In the genomic region with DNA sequence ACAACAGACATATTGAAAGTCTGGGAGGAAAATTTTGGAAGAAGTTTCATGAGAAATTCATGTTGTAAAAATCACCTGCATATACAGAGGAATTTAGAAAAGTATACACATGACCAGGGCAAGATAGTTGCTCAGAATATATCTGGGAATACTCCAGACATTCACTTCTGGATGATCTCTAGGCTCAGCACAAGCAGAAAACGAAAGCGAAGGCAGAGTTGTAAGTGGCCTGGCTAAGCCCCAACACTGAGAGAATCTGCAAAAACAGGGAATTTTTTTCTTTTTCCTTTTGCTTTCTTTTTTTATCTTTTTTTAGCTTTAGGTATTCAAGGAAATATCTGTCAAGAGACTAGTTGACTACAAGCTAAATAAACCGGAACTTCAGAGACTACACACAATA, we compare ENCODE assay signal across 24 cellular contexts.
"Had no signal": no experiment of that assay in that cellular context is flagged by ENCODE, and none has a peak within 500 bp of the region (broad histone marks: within the 10 kb centered on the region; RNA-seq: fewer than 3 reads in every experiment).

No MANE protein-coding gene starts in this region.

- ATAC-seq: gastrocnemius medialis; left ventricle myocardium superior; lower lobe of right lung; mucosa of descending colon; naive thymus-derived CD4-positive, alpha-beta T cell; psoas muscle; right cardiac atrium; stimulated activated memory B cell treated with anti-CD40 and anti-IgM and Interleukin-4, amounts not matched to agents 10 μg/mL and 1 μg/mL and 100 μg/mL, for 72 hours; stimulated activated naive CD8-positive, alpha-beta T cell treated with anti-CD3 and anti-CD28 coated beads, Interleukin-15, Interleukin-2, amounts not matched to agents 100 U/mL and 50 U/mL, for 24 hours had no signal

- H3K4me1 ChIP-seq: gastrocnemius medialis, lower lobe of right lung, psoas muscle, sigmoid colon, spleen, testis, tibial artery had no signal

- H3K36me3 Mint-ChIP-seq: naive thymus-derived CD4-positive, alpha-beta T cell; stimulated activated memory B cell treated with anti-CD40 and anti-IgM and Interleukin-4, amounts not matched to agents 10 μg/mL and 1 μg/mL and 100 μg/mL, for 72 hours; type B pancreatic cell had no signal

- H3K36me3 ChIP-seq: gastrocnemius medialis, lower lobe of right lung, sigmoid colon, spleen, tibial artery had no signal

- H3K27ac Mint-ChIP-seq: naive thymus-derived CD4-positive, alpha-beta T cell; nephron progenitor cell; stimulated activated memory B cell treated with anti-CD40 and anti-IgM and Interleukin-4, amounts not matched to agents 10 μg/mL and 1 μg/mL and 100 μg/mL, for 72 hours; type B pancreatic cell had no signal

- H3K4me3 Mint-ChIP-seq: naive thymus-derived CD4-positive, alpha-beta T cell; nephron progenitor cell; stimulated activated memory B cell treated with anti-CD40 and anti-IgM and Interleukin-4, amounts not matched to agents 10 μg/mL and 1 μg/mL and 100 μg/mL, for 72 hours; type B pancreatic cell had no signal

- H3K27me3 Mint-ChIP-seq: naive thymus-derived CD4-positive, alpha-beta T cell; stimulated activated memory B cell treated with anti-CD40 and anti-IgM and Interleukin-4, amounts not matched to agents 10 μg/mL and 1 μg/mL and 100 μg/mL, for 72 hours; type B pancreatic cell had no signal

- H3K9me3 ChIP-seq: gastrocnemius medialis, lower lobe of right lung, mucosa of descending colon, psoas muscle, sigmoid colon, testis, tibial artery had no signal

- DNase-seq: dorsolateral prefrontal cortex; effector CD4-positive, alpha-beta T cell; foreskin fibroblast; gastrocnemius medialis; head of caudate nucleus; left ventricle myocardium superior; lower lobe of right lung; mucosa of descending colon; naive thymus-derived CD4-positive, alpha-beta T cell; nephron progenitor cell; nucleus accumbens; psoas muscle; right cardiac atrium; sigmoid colon; spleen; stimulated activated CD4-positive, alpha-beta T cell treated with anti-CD3 and anti-CD28 coated beads, Interleukin-4, amount 100 ng/mL, for 4 hours; stimulated activated naive CD8-positive, alpha-beta T cell treated with anti-CD3 and anti-CD28 coated beads, Interleukin-15, Interleukin-2, amounts not matched to agents 100 U/mL and 50 U/mL, for 24 hours; substantia nigra; testis; tibial artery had no signal

- H3K4me1 Mint-ChIP-seq: naive thymus-derived CD4-positive, alpha-beta T cell; nephron progenitor cell; stimulated activated memory B cell treated with anti-CD40 and anti-IgM and Interleukin-4, amounts not matched to agents 10 μg/mL and 1 μg/mL and 100 μg/mL, for 72 hours had no signal

- H3K27ac ChIP-seq: dorsolateral prefrontal cortex, gastrocnemius medialis, lower lobe of right lung, psoas muscle, sigmoid colon, skin epidermis, testis, tibial artery had no signal

- H3K27me3 ChIP-seq: gastrocnemius medialis, sigmoid colon, spleen, testis, tibial artery had no signal

- FAIRE-seq: keratinocyte had no signal

- H3K4me3 ChIP-seq: dorsolateral prefrontal cortex, gastrocnemius medialis, lower lobe of right lung, mucosa of descending colon, psoas muscle, skin epidermis, testis, tibial artery had no signal

- H3K9me3 Mint-ChIP-seq: stimulated activated memory B cell treated with anti-CD40 and anti-IgM and Interleukin-4, amounts not matched to agents 10 μg/mL and 1 μg/mL and 100 μg/mL, for 72 hours; type B pancreatic cell had no signal
